Comparison of ENCODE assay signal across 8 cellular contexts in the genomic region with DNA sequence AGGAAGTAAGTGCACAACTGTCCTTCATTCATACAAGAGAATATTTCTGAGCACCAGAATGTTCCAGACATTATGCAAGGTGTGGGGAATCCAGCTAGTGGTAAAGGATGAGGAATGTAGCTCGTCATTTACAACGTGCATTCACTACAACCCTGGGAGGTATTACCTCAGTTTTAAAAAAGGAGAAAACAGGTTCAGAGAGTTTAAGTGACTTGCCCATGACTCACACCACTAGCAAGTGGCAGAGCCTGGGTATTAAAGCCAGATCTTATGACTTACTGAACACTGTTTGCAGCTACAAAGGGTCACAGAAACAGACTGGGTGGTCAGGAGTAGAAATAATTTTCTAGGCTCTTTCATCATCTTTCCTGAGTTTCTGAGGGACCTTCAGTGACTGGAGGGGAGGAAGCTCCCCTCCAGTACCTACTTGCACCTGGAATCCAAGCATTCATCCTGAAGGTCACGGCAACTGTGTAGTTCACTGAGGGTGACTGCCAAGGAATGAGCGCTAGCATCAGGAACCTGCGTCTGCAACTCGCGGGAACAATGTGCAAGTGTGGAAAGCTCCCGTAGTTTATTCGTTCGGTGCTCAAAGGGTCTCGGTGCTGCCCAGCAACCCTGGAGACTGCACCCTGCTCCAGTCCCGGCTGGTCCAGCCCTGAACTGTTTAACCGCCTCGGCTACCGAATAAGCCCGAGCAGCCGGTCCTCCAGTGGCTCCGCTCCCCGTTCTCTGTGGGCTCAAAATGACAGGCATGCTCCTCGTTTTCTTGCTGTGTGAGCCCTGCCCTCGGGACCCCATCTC. TPM values are rescaled to one million over a fixed set of nuclear protein-coding genes. Genes with fewer than 3 reads are reported as not detected.
DNase-seq lines count a peak whose midpoint lies in the region; ATAC-seq and TF ChIP-seq lines count a peak whose summit lies in the region.

No MANE protein-coding gene starts in this region.

- POLR2A ChIA-PET in activated CD4-positive, alpha-beta T cell treated with anti-CD3 and anti-CD28 coated beads for 36 hours (lab: Charles Lee), result interaction anchor here (0.5 to 2.0 kb wide), 11 partner anchors 10 to 869 kb away, joined by 3 to 33 read pairs (median 3); a partner anchor contains a TSS

- TF ChIP-seq CTCF in OCI-LY1 (IDR thresholded peaks at IDR 0.05; ENCODE audit: low read length) (no peak), mucosa of descending colon (IDR thresholded peaks at IDR 0.05) (no peak)

- H4K20me1 ChIP-seq in OCI-LY1 (ENCODE audit: insufficient read depth, low read length), result no peaks in the 10 kb centered on the region

- no peak overlapping the region for H3K27ac Mint-ChIP-seq in activated CD4-positive, alpha-beta T cell treated with anti-CD3 and anti-CD28 coated beads for 36 hours

- peaks cover 37% of the 10 kb centered on the region for H3K36me3 Mint-ChIP-seq in activated CD4-positive, alpha-beta T cell treated with anti-CD3 and anti-CD28 coated beads for 36 hours (ENCODE audit: low read depth)

- peak overlapping the region; percentile 100 for H3K4me3 ChIP-seq in OCI-LY1 (ENCODE audit: low read depth, low read length, poor library complexity, severe bottlenecking)
- H3K4me3 ChIP-seq in endocrine pancreas (ENCODE audit: control insufficient read depth, insufficient read depth, low read length), result peak overlapping the region; percentile 56
- H3K4me3 ChIP-seq in mucosa of descending colon, result peak overlapping the region; percentile 70
- H3K4me3 ChIP-seq in aorta (ENCODE audit: low read length in 2 of 2), result peak overlapping the region; percentile 58 to 64

- peak overlapping the region; percentile 100 for H3K9ac ChIP-seq in OCI-LY1 (ENCODE audit: low read length)
- H3K9ac ChIP-seq in endocrine pancreas (ENCODE audit: control insufficient read depth, insufficient read depth, low read length), result peak overlapping the region; percentile 78

- peaks cover 37% of the 10 kb centered on the region for H3K36me3 ChIP-seq in OCI-LY1 (ENCODE audit: insufficient read depth, low read length)
- H3K36me3 ChIP-seq in endocrine pancreas (ENCODE audit: control insufficient read depth, insufficient read depth, low read length), result no peaks in the 10 kb centered on the region
- H3K36me3 ChIP-seq in mucosa of descending colon (ENCODE audit: low read depth), result no peaks in the 10 kb centered on the region
- peaks cover 0 to 3% of the 10 kb centered on the region in 2 donors for H3K36me3 ChIP-seq in aorta (ENCODE audit: control insufficient read depth in 1 of 2, insufficient read depth in 2 of 2, low read length in 1 of 2)

- ATAC-seq in activated CD4-positive, alpha-beta T cell treated with anti-CD3 and anti-CD28 coated beads for 36 hours, result peak; percentile 60
- ATAC-seq in HG02678 (IDR thresholded peaks at IDR 0.05; ENCODE audit: unreplicated experiment), result peak; percentile 12
- peak; percentile 63 for ATAC-seq in mucosa of descending colon
- ATAC-seq in aorta (ENCODE audit: low FRiP score), result peak; percentile 79

- peak overlapping the region; percentile 99 for H3K4me2 ChIP-seq in OCI-LY1 (ENCODE audit: low read length)

- H3K9me2 ChIP-seq in OCI-LY1 (ENCODE audit: low read depth, low read length), result no peaks in the 10 kb centered on the region

- no peaks in the 10 kb centered on the region for H3F3A ChIP-seq in OCI-LY1 (ENCODE audit: insufficient read depth, low read length)

- H3K4me1 ChIP-seq in OCI-LY1 (ENCODE audit: insufficient read depth, low read length, severe bottlenecking) (peaks cover 27% of the 10 kb centered on the region), endocrine pancreas (ENCODE audit: control insufficient read depth, insufficient read depth, low read length) (peaks cover 5% of the 10 kb centered on the region), mucosa of descending colon (ENCODE audit: low read depth) (peaks cover 13% of the 10 kb centered on the region), aorta (ENCODE audit: control insufficient read depth in 1 of 2, insufficient read depth in 2 of 2, low read length in 2 of 2) (no peaks in the 10 kb centered on the region)

- CTCF ChIA-PET in activated CD4-positive, alpha-beta T cell treated with anti-CD3 and anti-CD28 coated beads for 36 hours (lab: Charles Lee), result interaction anchor here (0.5 to 3.2 kb wide), 8 partner anchors 10 to 257 kb away, joined by 3 to 23 read pairs (median 4); no protein-coding TSS in a partner anchor

- no peaks in the 10 kb centered on the region for H3K27me3 ChIP-seq in OCI-LY1 (ENCODE audit: insufficient read depth, low read length)
- H3K27me3 ChIP-seq in endocrine pancreas (ENCODE audit: control insufficient read depth, insufficient read depth, low read length), result no peaks in the 10 kb centered on the region
- H3K27me3 ChIP-seq in aorta (ENCODE audit: control insufficient read depth in 1 of 2, insufficient read depth in 2 of 2, low read length in 1 of 2), result no peaks in the 10 kb centered on the region

- H3K27me3 Mint-ChIP-seq in activated CD4-positive, alpha-beta T cell treated with anti-CD3 and anti-CD28 coated beads for 36 hours, result no peaks in the 10 kb centered on the region

- peak overlapping the region; percentile 13 for H3K27ac ChIP-seq in OCI-LY1 (ENCODE audit: low read depth, low read length, poor library complexity, severe bottlenecking)
- no peak overlapping the region for H3K27ac ChIP-seq in aorta (ENCODE audit: low read depth in 1 of 2, low read length in 2 of 2)

- H3K9me3 ChIP-seq in OCI-LY1 (ENCODE audit: low read length) (no peaks in the 10 kb centered on the region), endocrine pancreas (ENCODE audit: control insufficient read depth, low read length) (no peaks in the 10 kb centered on the region), mucosa of descending colon (no peaks in the 10 kb centered on the region), aorta (ENCODE audit: control insufficient read depth, low read length) (no peaks in the 10 kb centered on the region)

- H3K4me1 Mint-ChIP-seq in activated CD4-positive, alpha-beta T cell treated with anti-CD3 and anti-CD28 coated beads for 36 hours, result peaks cover 35% of the 10 kb centered on the region

- 2% methylated on average over 16 to 21 of the region's 21 CpGs for WGBS in aorta, 2 donors

- H3K79me2 ChIP-seq in OCI-LY1 (ENCODE audit: insufficient read depth, low read length), result peaks cover 9% of the 10 kb centered on the region

- intact Hi-C loops in activated CD4-positive, alpha-beta T cell treated with anti-CD3 and anti-CD28 coated beads for 36 hours (cut with DNase I, micrococcal nuclease), result loop anchor here (1.0 to 5.0 kb wide), 9 partner anchors 10 to 272 kb away; a partner anchor contains a TSS
- intact Hi-C loops in mucosa of descending colon (cut with DNase I, micrococcal nuclease), result no loop called here
- intact Hi-C loops in aorta (cut with DNase I), result loop anchor here in 1 of 2 donors (10.0 kb wide), 1 partner anchor 133 kb away; a partner anchor contains a TSS

- no peaks in the 10 kb centered on the region for H3K9me3 Mint-ChIP-seq in activated CD4-positive, alpha-beta T cell treated with anti-CD3 and anti-CD28 coated beads for 36 hours (ENCODE audit: low read depth)

- H2AFZ ChIP-seq in OCI-LY1 (ENCODE audit: low read length), result no peak overlapping the region

- H3K4me3 Mint-ChIP-seq in activated CD4-positive, alpha-beta T cell treated with anti-CD3 and anti-CD28 coated beads for 36 hours, result no peak overlapping the region

- DNase-seq in activated CD4-positive, alpha-beta T cell treated with anti-CD3 and anti-CD28 coated beads for 36 hours, result peak; percentile 45
- DNase-seq in activated CD4-positive, alpha-beta T cell treated with anti-CD3 and anti-CD28 coated beads for 1 hour, result no peak
- peak in 1 of 3 donors; percentile 2 for DNase-seq in mucosa of descending colon
- DNase-seq in aorta, result peak in 1 of 2 donors; percentile 57
- DNase-seq in NCI-H1930 (lab: John Stamatoyannopoulos, UW), result no peak

RNA-seq across cellular contexts. Expression of a gene that starts 0.6 kb away (rescaled TPM):
- under 1 TPM; 0.11 to 0.44 TPM for total RNA-seq in activated CD4-positive, alpha-beta T cell treated with anti-CD3 and anti-CD28 coated beads for 36 hours
- total RNA-seq in mucosa of descending colon (1 to 10 TPM; 1.9 to 4.0 (median 2.9) TPM), aorta (1 to 10 TPM; 2.2 to 3.6 TPM)
- 1 to 10 TPM; 2.4 to 4.5 TPM for polyA plus RNA-seq in aorta

RNA-seq across cellular contexts. Expression of a gene that starts 0.7 kb away (rescaled TPM):
- total RNA-seq in activated CD4-positive, alpha-beta T cell treated with anti-CD3 and anti-CD28 coated beads for 36 hours, result 10 to 100 TPM; 45.6 to 63.9 TPM
- total RNA-seq in mucosa of descending colon (10 to 100 TPM; 23.3 to 27.8 (median 25.2) TPM), aorta (10 to 100 TPM; 16.4 to 21.9 TPM)
- 10 to 100 TPM; 20.5 to 24.8 TPM for polyA plus RNA-seq in aorta

RNA-seq across cellular contexts. Expression of a gene that starts 35.2 kb away (rescaled TPM):
- total RNA-seq in activated CD4-positive, alpha-beta T cell treated with anti-CD3 and anti-CD28 coated beads for 36 hours, result 10 to 100 TPM; 23.7 to 26.1 TPM
- total RNA-seq in mucosa of descending colon (10 to 100 TPM; 19.5 to 30.3 (median 28.1) TPM), aorta (10 to 100 TPM; 25.2 to 32.1 TPM)
- polyA plus RNA-seq in aorta, result 10 to 100 TPM in 1 of 2 donors, 1 to 10 TPM in 1; 9.4 to 45.5 TPM

RNA-seq across cellular contexts. Expression of a gene that starts 35.5 kb away (rescaled TPM):
- 10 to 100 TPM; 23.8 to 25.3 TPM for total RNA-seq in activated CD4-positive, alpha-beta T cell treated with anti-CD3 and anti-CD28 coated beads for 36 hours
- total RNA-seq in mucosa of descending colon, result 10 to 100 TPM; 14.8 to 15.8 (median 15.5) TPM
- 10 to 100 TPM; 17.8 to 19.7 TPM for total RNA-seq in aorta
- 10 to 100 TPM; 10.3 to 16.1 TPM for polyA plus RNA-seq in aorta

RNA-seq across cellular contexts. Expression of a gene that starts 45.3 kb away (rescaled TPM):
- 10 to 100 TPM; 31.8 to 34.5 TPM for total RNA-seq in activated CD4-positive, alpha-beta T cell treated with anti-CD3 and anti-CD28 coated beads for 36 hours
- 10 to 100 TPM; 14.4 to 37.8 (median 19.7) TPM for total RNA-seq in mucosa of descending colon
- total RNA-seq in aorta, result 10 to 100 TPM; 29.5 to 41.7 TPM
- polyA plus RNA-seq in aorta, result 10 to 100 TPM; 12.1 to 21.2 TPM

Comparison
In these comparisons a context has a peak if more than half of its experiments do, and no peak if none do; other contexts are left out.
1. ATAC-seq: peak in every context shown above with its lines; median percentile 79 in aorta; 63 in mucosa of descending colon; 60 in activated CD4-positive, alpha-beta T cell treated with anti-CD3 and anti-CD28 coated beads for 36 hours; 12 in HG02678.
2. intact Hi-C loops: an anchor here in activated CD4-positive, alpha-beta T cell treated with anti-CD3 and anti-CD28 coated beads for 36 hours (1.0 to 5.0 kb wide); none called in mucosa of descending colon.